In the genomic region with DNA sequence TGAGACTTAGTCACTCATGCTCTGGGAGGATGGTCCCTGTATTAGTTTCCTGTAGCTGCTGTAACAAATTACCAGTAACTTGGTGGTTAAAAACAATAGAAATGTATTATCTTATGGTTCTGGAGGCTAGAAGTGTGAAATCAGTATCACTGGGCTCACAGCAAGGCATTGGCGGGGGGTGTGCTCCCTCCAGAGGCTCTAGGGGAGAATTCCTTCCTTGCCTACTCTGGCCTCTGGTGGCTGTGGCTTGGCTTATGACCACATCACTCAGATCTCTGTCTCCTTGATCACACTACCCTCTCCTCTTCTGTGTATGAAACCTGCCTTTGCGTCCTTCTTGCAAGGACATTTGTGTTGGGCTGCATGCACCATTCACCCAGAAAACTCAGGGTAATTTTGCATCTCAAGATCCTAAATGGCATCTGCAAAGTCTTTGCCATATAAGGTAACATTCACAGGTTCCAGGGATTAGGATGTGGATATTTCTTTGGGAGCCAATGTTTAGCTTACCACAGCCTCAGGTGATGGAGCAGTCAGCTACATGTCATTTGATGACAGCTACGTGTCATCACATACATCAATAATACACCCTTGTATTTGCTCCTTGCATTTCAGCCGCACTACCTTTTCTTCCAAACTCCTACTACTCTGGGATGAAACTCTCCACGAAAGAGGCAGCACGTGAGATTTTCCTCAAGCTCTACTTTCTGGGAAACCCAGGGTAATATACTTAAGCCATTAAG, we compare ENCODE assay signal across 24 cellular contexts. TPM values are rescaled to one million over a fixed set of nuclear protein-coding genes. Genes with fewer than 3 reads are reported as not detected.
DNase-seq lines count a peak whose midpoint lies in the region; ATAC-seq and TF ChIP-seq lines count a peak whose summit lies in the region.
"Had no signal": no experiment of that assay in that cellular context is flagged by ENCODE, and none has a peak within 500 bp of the region (broad histone marks: within the 10 kb centered on the region; RNA-seq: fewer than 3 reads in every experiment).

No MANE protein-coding gene starts in this region.

- ATAC-seq in stimulated activated memory B cell treated with anti-CD40 and anti-IgM and Interleukin-4, amounts not matched to agents 10 μg/mL and 1 μg/mL and 100 μg/mL, for 72 hours = no peak

- H3K4me1 Mint-ChIP-seq in stimulated activated memory B cell treated with anti-CD40 and anti-IgM and Interleukin-4, amounts not matched to agents 10 μg/mL and 1 μg/mL and 100 μg/mL, for 72 hours = no peaks in the 10 kb centered on the region
- no peaks in the 10 kb centered on the region for H3K4me1 Mint-ChIP-seq in activated CD4-positive, alpha-beta T cell treated with anti-CD3 and anti-CD28 coated beads, Interleukin-2, amount 10 ng/mL, durations not matched to agents 24 days and 14 days
- H3K4me1 Mint-ChIP-seq: CD4-positive, alpha-beta memory T cell; neural crest cell had no signal

- WGBS in spleen, 5 donors = 79 to 90% (median 87%) methylated on average over 6 of the region's 6 CpGs

- in situ Hi-C loops in KBM-7 (cut with MboI; ENCODE audit: low pct_unique_long_range_greater_than_20kb, low sequenced_read_pairs) = no loop called here

- H3K36me3 Mint-ChIP-seq in stimulated activated memory B cell treated with anti-CD40 and anti-IgM and Interleukin-4, amounts not matched to agents 10 μg/mL and 1 μg/mL and 100 μg/mL, for 72 hours = no peaks in the 10 kb centered on the region
- H3K36me3 Mint-ChIP-seq in activated CD4-positive, alpha-beta T cell treated with anti-CD3 and anti-CD28 coated beads, Interleukin-2, amount 10 ng/mL, durations not matched to agents 24 days and 14 days (ENCODE audit: low read depth) = no peaks in the 10 kb centered on the region
- H3K36me3 Mint-ChIP-seq: CD4-positive, alpha-beta memory T cell had no signal

- H3K27ac ChIP-seq in spleen = no peak overlapping the region
- H3K27ac ChIP-seq: testis had no signal

- TF ChIP-seq CTCF in spleen (IDR thresholded peaks at IDR 0.05 in 8 of 11, conservative IDR thresholded peaks at IDR 0.05 in 3 of 11) = no peak

- H3K36me3 ChIP-seq in spleen = no peaks in the 10 kb centered on the region

- no peak overlapping the region for H3K27ac Mint-ChIP-seq in stimulated activated memory B cell treated with anti-CD40 and anti-IgM and Interleukin-4, amounts not matched to agents 10 μg/mL and 1 μg/mL and 100 μg/mL, for 72 hours
- no peak overlapping the region for H3K27ac Mint-ChIP-seq in activated CD4-positive, alpha-beta T cell treated with anti-CD3 and anti-CD28 coated beads, Interleukin-2, amount 10 ng/mL, durations not matched to agents 24 days and 14 days
- H3K27ac Mint-ChIP-seq: activated T-cell treated with anti-CD3 and anti-CD28 coated beads, Interleukin-2, amount 50 U/mL, for 24 hours; CD4-positive, alpha-beta memory T cell had no signal

- H3K9me3 ChIP-seq in spleen = peaks cover 0 to 12% (median 9%) of the 10 kb centered on the region in 8 donors
- H3K9me3 ChIP-seq: testis had no signal

- H3K4me1 ChIP-seq in spleen = no peaks in the 10 kb centered on the region
- H3K4me1 ChIP-seq: testis had no signal

- intact Hi-C loops in spleen (cut with DNase I; ENCODE audit: low total_unique reads) = no loop called here
- intact Hi-C loops in activated CD4-positive, alpha-beta T cell treated with anti-CD3 and anti-CD28 coated beads, Interleukin-2, amount 10 ng/mL, durations not matched to agents 24 days and 14 days (cut with micrococcal nuclease) = no loop called here

- no peak overlapping the region for H3K4me3 Mint-ChIP-seq in stimulated activated memory B cell treated with anti-CD40 and anti-IgM and Interleukin-4, amounts not matched to agents 10 μg/mL and 1 μg/mL and 100 μg/mL, for 72 hours
- no peak overlapping the region for H3K4me3 Mint-ChIP-seq in activated CD4-positive, alpha-beta T cell treated with anti-CD3 and anti-CD28 coated beads, Interleukin-2, amount 10 ng/mL, durations not matched to agents 24 days and 14 days
- H3K4me3 Mint-ChIP-seq: activated T-cell treated with anti-CD3 and anti-CD28 coated beads, Interleukin-2, amount 50 U/mL, for 24 hours; CD4-positive, alpha-beta memory T cell; neural crest cell had no signal

- peaks cover 9% of the 10 kb centered on the region for H3K27me3 Mint-ChIP-seq in stimulated activated memory B cell treated with anti-CD40 and anti-IgM and Interleukin-4, amounts not matched to agents 10 μg/mL and 1 μg/mL and 100 μg/mL, for 72 hours
- no peaks in the 10 kb centered on the region for H3K27me3 Mint-ChIP-seq in activated CD4-positive, alpha-beta T cell treated with anti-CD3 and anti-CD28 coated beads, Interleukin-2, amount 10 ng/mL, durations not matched to agents 24 days and 14 days
- H3K27me3 Mint-ChIP-seq: activated T-cell treated with anti-CD3 and anti-CD28 coated beads, Interleukin-2, amount 50 U/mL, for 24 hours had no signal

- DNase-seq in Ammon's horn (ENCODE audit: low spot score) = peak; percentile 25
- peak; percentile 21 for DNase-seq in KBM-7
- DNase-seq in astrocyte of the hippocampus (ENCODE audit: low read depth, low spot score) = peak; percentile 45
- peak; percentile 43 for DNase-seq in medulla oblongata (ENCODE audit: extremely low spot score)
- no peak for DNase-seq in spleen
- no peak for DNase-seq in activated CD4-positive, alpha-beta T cell treated with anti-CD3 and anti-CD28 coated beads, Interleukin-2, amount 10 ng/mL, durations not matched to agents 24 days and 14 days
- DNase-seq in NOMO-1 treated with DMSO at 0.1 percent for 48 hours (lab: John Stamatoyannopoulos, UW; ENCODE audit: unreplicated experiment) = no peak
- DNase-seq: activated naive CD4-positive, alpha-beta T cell treated with Interleukin-2 at 50 U/mL for 16 hours; activated T-cell treated with anti-CD3 and anti-CD28 coated beads, Interleukin-2, amount 50 U/mL, for 24 hours; CD4-positive, alpha-beta memory T cell; central memory CD4-positive, alpha-beta T cell; GDM1; NCI-H1417; NCI-H446 treated with DMSO at 0.1 percent for 48 hours; small intestine; stimulated activated naive CD4-positive, alpha-beta T cell; T1000; testis had no signal

- H3K27me3 ChIP-seq in spleen (replicated peaks in 1 of 7) = peaks cover 0 to 10% (median 0%) of the 10 kb centered on the region in 7 donors
- H3K27me3 ChIP-seq: testis had no signal

- H3K9me3 Mint-ChIP-seq in stimulated activated memory B cell treated with anti-CD40 and anti-IgM and Interleukin-4, amounts not matched to agents 10 μg/mL and 1 μg/mL and 100 μg/mL, for 72 hours = peaks cover 5% of the 10 kb centered on the region
- no peaks in the 10 kb centered on the region for H3K9me3 Mint-ChIP-seq in activated CD4-positive, alpha-beta T cell treated with anti-CD3 and anti-CD28 coated beads, Interleukin-2, amount 10 ng/mL, durations not matched to agents 24 days and 14 days

- no peak for TF ChIP-seq POLR2A in spleen (IDR thresholded peaks at IDR 0.05)

- no peak overlapping the region for H3K4me3 ChIP-seq in spleen
- H3K4me3 ChIP-seq: testis had no signal

RNA-seq across cellular contexts. Expression of a gene that starts 49.6 kb away (rescaled TPM):
- not detected for total RNA-seq in spleen
- not detected for polyA plus RNA-seq in spleen
- total RNA-seq in activated CD4-positive, alpha-beta T cell treated with anti-CD3 and anti-CD28 coated beads, Interleukin-2, amount 10 ng/mL, durations not matched to agents 24 days and 14 days = not detected in 2 replicates
- total RNA-seq: CD4-positive, alpha-beta memory T cell; fibroblast of villous mesenchyme; mucosa of gallbladder; RPMI7951 had no signal
- polyA plus RNA-seq: CD4-positive, alpha-beta memory T cell; keratinocyte had no signal

Comparison
In these comparisons a context has a peak if more than half of its experiments do, and no peak if none do; other contexts are left out.
1. DNase-seq: peak in Ammon's horn (single experiment), KBM-7 (single experiment), astrocyte of the hippocampus (single experiment) and medulla oblongata (single experiment); none in spleen (single experiment), activated CD4-positive, alpha-beta T cell treated with anti-CD3 and anti-CD28 coated beads, Interleukin-2, amount 10 ng/mL, durations not matched to agents 24 days and 14 days (single experiment) and NOMO-1 treated with DMSO at 0.1 percent for 48 hours (single experiment).